Comparison of ENCODE assay signal across 15 cellular contexts in genomic region chr4:76755756-76756155, GRCh38.
"Had no signal": no experiment of that assay in that cellular context is flagged by ENCODE, and none has a peak within 500 bp of the region (broad histone marks: within the 10 kb centered on the region; RNA-seq: fewer than 3 reads in every experiment).

No MANE protein-coding gene starts in this region.

- H3K36me3 Mint-ChIP-seq: activated CD8-positive, alpha-beta memory T cell treated with anti-CD3 and anti-CD28 coated beads, Interleukin-2, amount 10 ng/mL, durations not matched to agents 7 days and 5 days had no signal

- H3K27ac ChIP-seq: gastroesophageal sphincter, right lobe of liver, upper lobe of right lung had no signal

- H3K4me1 ChIP-seq: prostate gland had no signal

- H3K9me3 ChIP-seq: gastroesophageal sphincter, prostate gland, right lobe of liver, upper lobe of right lung had no signal

- H3K4me1 Mint-ChIP-seq: naive B cell had no signal

- H3K4me3 Mint-ChIP-seq: activated CD8-positive, alpha-beta memory T cell treated with anti-CD3 and anti-CD28 coated beads, Interleukin-2, amount 10 ng/mL, durations not matched to agents 7 days and 5 days; activated T-cell treated with anti-CD3 and anti-CD28 coated beads, Interleukin-2, amount 50 U/mL, for 4 hours; naive B cell had no signal

- ATAC-seq: activated CD8-positive, alpha-beta memory T cell treated with anti-CD3 and anti-CD28 coated beads, Interleukin-2, amount 10 ng/mL, durations not matched to agents 7 days and 5 days; activated naive CD4-positive, alpha-beta T cell treated with anti-CD3 and anti-CD28 coated beads, Interleukin-2, amount 50 U/mL, for 72 hours; activated T-cell treated with anti-CD3 and anti-CD28 coated beads, Interleukin-2, amount 50 U/mL, for 4 hours; gastroesophageal sphincter; right lobe of liver had no signal

- H3K27me3 ChIP-seq: gastroesophageal sphincter, right lobe of liver, upper lobe of right lung had no signal

- H3K36me3 ChIP-seq: prostate gland had no signal

- H3K27ac Mint-ChIP-seq: activated CD8-positive, alpha-beta memory T cell treated with anti-CD3 and anti-CD28 coated beads, Interleukin-2, amount 10 ng/mL, durations not matched to agents 7 days and 5 days; activated naive CD4-positive, alpha-beta T cell treated with anti-CD3 and anti-CD28 coated beads, Interleukin-2, amount 50 U/mL, for 72 hours had no signal

- DNase-seq: activated CD4-positive, CD25-positive, alpha-beta regulatory T cell; activated CD8-positive, alpha-beta memory T cell treated with anti-CD3 and anti-CD28 coated beads, Interleukin-2, amount 10 ng/mL, durations not matched to agents 7 days and 5 days; activated effector memory CD4-positive, alpha-beta T cell treated with anti-CD3 and anti-CD28 coated beads, Interleukin-2, amount 50 U/mL, for 16 hours; activated T-cell treated with anti-CD3 and anti-CD28 coated beads, Interleukin-2, amount 50 U/mL, for 4 hours; effector CD4-positive, alpha-beta T cell; hippocampal formation; midbrain; naive B cell; right lobe of liver; stimulated activated CD4-positive, alpha-beta T cell treated with anti-CD3 and anti-CD28 coated beads, Interleukin-12 subunit alpha, Interleukin-12 subunit beta, amount 100 ng/mL, for 4 hours; stimulated activated naive CD4-positive, alpha-beta T cell; upper lobe of right lung had no signal

- H3K4me3 ChIP-seq: gastroesophageal sphincter, prostate gland, right lobe of liver, upper lobe of right lung had no signal
